9 cellular contexts compared by ENCODE assay signal in genomic region chr18:79625195-79625923, GRCh38. TPM values are rescaled to one million over a fixed set of nuclear protein-coding genes. Genes with fewer than 3 reads are reported as not detected.
DNase-seq lines count a peak whose midpoint lies in the region; ATAC-seq, FAIRE-seq and TF ChIP-seq lines count a peak whose summit lies in the region.
"Had no signal": no experiment of that assay in that cellular context is flagged by ENCODE, and none has a peak within 500 bp of the region (broad histone marks: within the 10 kb centered on the region; RNA-seq: fewer than 3 reads in every experiment).

No MANE protein-coding gene starts in this region.

- no peak for TF ChIP-seq CTCF in thyroid gland (IDR thresholded peaks at IDR 0.05)

- DNase-seq in stimulated activated naive CD8-positive, alpha-beta T cell treated with anti-CD3 and anti-CD28 coated beads, Interleukin-15, Interleukin-2, amounts not matched to agents 100 U/mL and 50 U/mL, for 24 hours: peak; percentile 22
- no peak for DNase-seq in stimulated activated naive CD8-positive, alpha-beta T cell treated with anti-CD3 and anti-CD28 coated beads, Interleukin-15, amount 100 ng/mL, for 72 hours
- peak; percentile 40 for DNase-seq in cerebellum (ENCODE audit: low spot score)
- peak; percentile 39 to 48 for DNase-seq in thyroid gland
- no peak for DNase-seq in COLO829 (ENCODE audit: low spot score)
- no peak for DNase-seq in HTR-8/SVneo (ENCODE audit: insufficient read length, low spot score)
- DNase-seq in HEK293T (ENCODE audit: extremely low spot score): no peak

- CTCF ChIA-PET in HEK293T (lab: Yijun Ruan, JAX): no interaction called here

- POLR2A ChIA-PET in HEK293T (lab: Yijun Ruan, JAX): no interaction called here

- no peak overlapping the region for H3K27ac ChIP-seq in thyroid gland
- H3K27ac ChIP-seq: SK-N-MC had no signal

- H3K9me3 ChIP-seq in thyroid gland: no peaks in the 10 kb centered on the region

- ATAC-seq in stimulated activated naive CD8-positive, alpha-beta T cell treated with anti-CD3 and anti-CD28 coated beads, Interleukin-15, Interleukin-2, amounts not matched to agents 100 U/mL and 50 U/mL, for 24 hours: peak; percentile 47
- no peak for ATAC-seq in stimulated activated naive CD8-positive, alpha-beta T cell treated with anti-CD3 and anti-CD28 coated beads, Interleukin-15, amount 100 ng/mL, for 72 hours
- peak; percentile 87 for ATAC-seq in HG03342 (IDR thresholded peaks at IDR 0.05; ENCODE audit: unreplicated experiment)

- no peaks in the 10 kb centered on the region for H3K36me3 ChIP-seq in thyroid gland

- H3K4me3 ChIP-seq in thyroid gland (replicated peaks in 1 of 3): no peak overlapping the region
- H3K4me3 ChIP-seq: SK-N-MC had no signal

- peaks cover 16% of the 10 kb centered on the region for H3K4me1 Mint-ChIP-seq in stimulated activated naive CD8-positive, alpha-beta T cell treated with anti-CD3 and anti-CD28 coated beads, Interleukin-15, amount 100 ng/mL, for 72 hours

- H3K27me3 Mint-ChIP-seq in stimulated activated naive CD8-positive, alpha-beta T cell treated with anti-CD3 and anti-CD28 coated beads, Interleukin-15, amount 100 ng/mL, for 72 hours: peaks cover 41% of the 10 kb centered on the region

- 36 to 40% methylated on average over 17 of the region's 17 CpGs for WGBS in thyroid gland, 2 donors

- intact Hi-C loops in thyroid gland (cut with DNase I): no loop called here

- peak overlapping the region in 1 of 2 donors; percentile 50 for H3K4me3 Mint-ChIP-seq in stimulated activated naive CD8-positive, alpha-beta T cell treated with anti-CD3 and anti-CD28 coated beads, Interleukin-15, amount 100 ng/mL, for 72 hours

- no peaks in the 10 kb centered on the region for H3K27me3 ChIP-seq in thyroid gland

- H3K4me1 ChIP-seq in thyroid gland: peaks cover 5 to 8% of the 10 kb centered on the region in 2 donors

- no peak for TF ChIP-seq POLR2A in thyroid gland (IDR thresholded peaks at IDR 0.05)

- no peaks in the 10 kb centered on the region for H3K9me3 Mint-ChIP-seq in stimulated activated naive CD8-positive, alpha-beta T cell treated with anti-CD3 and anti-CD28 coated beads, Interleukin-15, amount 100 ng/mL, for 72 hours

- H3K27ac Mint-ChIP-seq in stimulated activated naive CD8-positive, alpha-beta T cell treated with anti-CD3 and anti-CD28 coated beads, Interleukin-15, amount 100 ng/mL, for 72 hours: no peak overlapping the region

- no peak for FAIRE-seq in HTR-8/SVneo (lab: Jason Lieb, UNC)

TF ChIP-seq in HEK293T, 16 proteins besides CTCF, POLR2A, EP300 and RAD21:
- TF ChIP-seq BHLHE40 (IDR thresholded peaks at IDR 0.05; ENCODE audit: borderline replicate concordance) (no peak), SUZ12 (IDR thresholded peaks at IDR 0.05) (no peak), TARDBP (IDR thresholded peaks at IDR 0.05) (no peak), FOXK2 (IDR thresholded peaks at IDR 0.05) (no peak), FOXM1 (IDR thresholded peaks at IDR 0.05; ENCODE audit: borderline replicate concordance) (no peak), ELF4 (IDR thresholded peaks at IDR 0.05) (no peak), HDGF (IDR thresholded peaks at IDR 0.05; ENCODE audit: borderline replicate concordance) (no peak), PKNOX1 (IDR thresholded peaks at IDR 0.05) (no peak), CTBP1 (IDR thresholded peaks at IDR 0.05; ENCODE audit: borderline replicate concordance) (no peak), ZNF384 (IDR thresholded peaks at IDR 0.05) (no peak), NFRKB (IDR thresholded peaks at IDR 0.05) (no peak), SP1 (IDR thresholded peaks at IDR 0.05) (no peak), L3MBTL2 (conservative IDR thresholded peaks at IDR 0.05) (no peak)

RNA-seq across cellular contexts. Expression of gene CTDP1, which starts 54.2 kb away (rescaled TPM):
- total RNA-seq in cerebellum: 10.4 TPM
- 10 to 100 TPM; 18.5 to 23.6 (median 20.9) TPM for total RNA-seq in thyroid gland

Comparison
In these comparisons a context has a peak if more than half of its experiments do, and no peak if none do; other contexts are left out.
1. DNase-seq: peak in stimulated activated naive CD8-positive, alpha-beta T cell treated with anti-CD3 and anti-CD28 coated beads, Interleukin-15, Interleukin-2, amounts not matched to agents 100 U/mL and 50 U/mL, for 24 hours (single experiment), cerebellum (single experiment) and thyroid gland (2 of 2); none in stimulated activated naive CD8-positive, alpha-beta T cell treated with anti-CD3 and anti-CD28 coated beads, Interleukin-15, amount 100 ng/mL, for 72 hours (0 of 2), COLO829 (single experiment), HTR-8/SVneo (single experiment) and HEK293T (single experiment).